1 cellular context compared by ENCODE assay signal in the genomic region with DNA sequence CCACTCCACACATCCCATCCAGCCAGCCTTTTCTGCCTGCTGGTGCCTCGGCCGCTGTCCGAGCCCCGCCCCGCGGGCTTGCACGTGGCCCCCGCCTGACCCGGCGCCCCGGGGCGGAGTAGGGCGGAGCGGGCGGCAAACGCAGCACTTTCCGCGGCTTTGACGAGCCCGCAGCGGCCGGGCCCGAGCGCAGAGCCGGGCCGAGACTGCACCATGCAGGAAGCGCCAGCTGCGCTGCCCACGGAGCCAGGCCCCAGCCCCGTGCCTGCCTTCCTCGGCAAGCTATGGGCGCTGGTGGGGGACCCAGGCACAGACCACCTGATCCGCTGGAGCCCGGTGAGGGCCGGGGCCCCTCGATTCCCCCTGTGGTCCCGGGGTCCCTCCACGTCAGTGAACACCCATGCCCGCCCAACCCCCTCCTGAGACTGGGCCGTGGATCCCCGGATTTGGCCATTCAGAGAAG.
TF ChIP-seq lines count a peak whose summit lies in the region.

A gene with protein sequence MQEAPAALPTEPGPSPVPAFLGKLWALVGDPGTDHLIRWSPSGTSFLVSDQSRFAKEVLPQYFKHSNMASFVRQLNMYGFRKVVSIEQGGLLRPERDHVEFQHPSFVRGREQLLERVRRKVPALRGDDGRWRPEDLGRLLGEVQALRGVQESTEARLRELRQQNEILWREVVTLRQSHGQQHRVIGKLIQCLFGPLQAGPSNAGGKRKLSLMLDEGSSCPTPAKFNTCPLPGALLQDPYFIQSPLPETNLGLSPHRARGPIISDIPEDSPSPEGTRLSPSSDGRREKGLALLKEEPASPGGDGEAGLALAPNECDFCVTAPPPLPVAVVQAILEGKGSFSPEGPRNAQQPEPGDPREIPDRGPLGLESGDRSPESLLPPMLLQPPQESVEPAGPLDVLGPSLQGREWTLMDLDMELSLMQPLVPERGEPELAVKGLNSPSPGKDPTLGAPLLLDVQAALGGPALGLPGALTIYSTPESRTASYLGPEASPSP (plus strand): TSS at position 147 of the 463 bp plus-strand sequence. CDS start 67 bp downstream, at position 214.

TF ChIP-seq in SK-N-SH treated with all-trans-retinoic acid at 6 μM for 48 hours, 23 proteins besides CTCF, POLR2A, EP300 and RAD21 (continued from another document):
- TF ChIP-seq BACH2 (CRISPR knock-in tag; IDR thresholded peaks at IDR 0.05; ENCODE audit: borderline replicate concordance): no peak
